31 cellular contexts compared by ENCODE assay signal in genomic region chr3:73759290-73759689, GRCh38.
DNase-seq lines count a peak whose midpoint lies in the region; ATAC-seq, FAIRE-seq and TF ChIP-seq lines count a peak whose summit lies in the region.
"Had no signal": no experiment of that assay in that cellular context is flagged by ENCODE, and none has a peak within 500 bp of the region (broad histone marks: within the 10 kb centered on the region; RNA-seq: fewer than 3 reads in every experiment).

No MANE protein-coding gene starts in this region.

- no peaks in the 10 kb centered on the region for H3K9me3 Mint-ChIP-seq in activated CD8-positive, alpha-beta T cell treated with anti-CD3 and anti-CD28 coated beads for 36 hours

- no peak overlapping the region for H3K9ac ChIP-seq in SK-N-SH

- H3K27me3 ChIP-seq in SK-N-SH (ENCODE audit: insufficient read depth) (no peaks in the 10 kb centered on the region), pancreas (no peaks in the 10 kb centered on the region), vagina (no peaks in the 10 kb centered on the region)
- H3K27me3 ChIP-seq: adrenal gland, brain microvascular endothelial cell, heart left ventricle, neutrophil, tibial nerve had no signal

- H3K4me1 ChIP-seq in SK-N-SH (ENCODE audit: control insufficient read depth in 1 of 2, insufficient read depth in 2 of 2, low read depth in 1 of 2, low read length in 1 of 2) (peaks cover 0 to 2% of the 10 kb centered on the region in 2 experiments; a peak in 1 of 4 replicates), pancreas (no peaks in the 10 kb centered on the region), vagina (no peaks in the 10 kb centered on the region)
- H3K4me1 ChIP-seq: adrenal gland, foreskin keratinocyte, heart left ventricle had no signal

- H3K4me2 ChIP-seq in SK-N-SH, result no peak overlapping the region

- intact Hi-C loops in pancreas (cut with DNase I), result no loop called here
- intact Hi-C loops in vagina (cut with DNase I), result no loop called here
- intact Hi-C loops in activated CD8-positive, alpha-beta T cell treated with anti-CD3 and anti-CD28 coated beads for 36 hours (cut with micrococcal nuclease), result no loop called here

- H3K4me3 ChIP-seq in SK-N-SH (ENCODE audit: low read depth in 2 of 2, low read length in 1 of 2) (no peak overlapping the region), fibroblast of the aortic adventitia (ENCODE audit: low read depth, low read length) (no peak overlapping the region), pancreas (no peak overlapping the region), vagina (peak overlapping the region; percentile 10 to 22)
- H3K4me3 ChIP-seq: adrenal gland, HAP-1, heart left ventricle, tibial nerve had no signal

- no peak overlapping the region for H3K4me3 Mint-ChIP-seq in activated CD8-positive, alpha-beta T cell treated with anti-CD3 and anti-CD28 coated beads for 36 hours
- H3K4me3 Mint-ChIP-seq: activated T-cell treated with anti-CD3 and anti-CD28 coated beads, Interleukin-2, amount 50 U/mL, for 24 hours; CD14-positive monocyte; stimulated activated naive CD8-positive, alpha-beta T cell treated with anti-CD3 and anti-CD28 coated beads, Interleukin-15, Interleukin-2, amounts not matched to agents 100 ng/mL and 50 ng/mL, for 24 hours; T-helper 17 cell had no signal

- no peaks in the 10 kb centered on the region for H3K36me3 ChIP-seq in SK-N-SH (replicated peaks in 1 of 2; ENCODE audit: control insufficient read depth in 1 of 2, insufficient read depth in 2 of 2, low read length in 1 of 2)
- H3K36me3 ChIP-seq in pancreas, result no peaks in the 10 kb centered on the region
- no peaks in the 10 kb centered on the region for H3K36me3 ChIP-seq in vagina
- H3K36me3 ChIP-seq: adrenal gland, brain microvascular endothelial cell, HAP-1, heart left ventricle, neutrophil, tibial nerve had no signal

- no peaks in the 10 kb centered on the region for H3K4me1 Mint-ChIP-seq in activated CD8-positive, alpha-beta T cell treated with anti-CD3 and anti-CD28 coated beads for 36 hours (ENCODE audit: low read depth)
- H3K4me1 Mint-ChIP-seq: CD14-positive monocyte, T-helper 17 cell had no signal

- H3K9me3 ChIP-seq in SK-N-SH (no peaks in the 10 kb centered on the region), pancreas (no peaks in the 10 kb centered on the region), vagina (no peaks in the 10 kb centered on the region)
- H3K9me3 ChIP-seq: adrenal gland, HAP-1, heart left ventricle, neutrophil, tibial nerve had no signal

- H3K36me3 Mint-ChIP-seq in activated CD8-positive, alpha-beta T cell treated with anti-CD3 and anti-CD28 coated beads for 36 hours (ENCODE audit: low read depth), result no peaks in the 10 kb centered on the region
- H3K36me3 Mint-ChIP-seq: CD14-positive monocyte had no signal

- WGBS in SK-N-SH (ENCODE audit: low lambda C conversion rate), result 66% methylated on average over 3 of the region's 3 CpGs
- 75 to 84% methylated on average over 3 of the region's 3 CpGs for WGBS in pancreas, 2 donors

- no peak for TF ChIP-seq POLR2A in vagina (IDR thresholded peaks at IDR 0.05)

- no peak overlapping the region for H2AFZ ChIP-seq in SK-N-SH (ENCODE audit: low read depth)

- no peaks in the 10 kb centered on the region for H4K20me1 ChIP-seq in SK-N-SH (ENCODE audit: insufficient read depth)

- no peak for ATAC-seq in pancreas
- no peak for ATAC-seq in activated CD8-positive, alpha-beta T cell treated with anti-CD3 and anti-CD28 coated beads for 36 hours
- ATAC-seq: foreskin keratinocyte, heart left ventricle, T-helper 17 cell had no signal

- peak; percentile 85 for FAIRE-seq in pancreas (lab: Jason Lieb, UNC)
- FAIRE-seq: GM18507 had no signal

- H3K79me2 ChIP-seq in SK-N-SH (ENCODE audit: insufficient read depth), result no peaks in the 10 kb centered on the region

- H3K27ac Mint-ChIP-seq in activated CD8-positive, alpha-beta T cell treated with anti-CD3 and anti-CD28 coated beads for 36 hours, result no peak overlapping the region
- H3K27ac Mint-ChIP-seq: activated T-cell treated with anti-CD3 and anti-CD28 coated beads, Interleukin-2, amount 50 U/mL, for 24 hours; CD14-positive monocyte; progenitor cell of endocrine pancreas; stimulated activated naive CD8-positive, alpha-beta T cell treated with anti-CD3 and anti-CD28 coated beads, Interleukin-15, Interleukin-2, amounts not matched to agents 100 ng/mL and 50 ng/mL, for 24 hours; T-helper 17 cell had no signal

- CTCF ChIA-PET in SK-N-SH (lab: Yijun Ruan, JAX), result no interaction called here
- CTCF ChIA-PET in activated CD8-positive, alpha-beta T cell treated with anti-CD3 and anti-CD28 coated beads for 36 hours (lab: Charles Lee), result no interaction called here

- H3K9me2 ChIP-seq in SK-N-SH, result no peaks in the 10 kb centered on the region

- TF ChIP-seq RAD21 in SK-N-SH (IDR thresholded peaks at IDR 0.05; ENCODE audit: low read length), result no peak

- DNase-seq in SK-N-SH (no peak), fibroblast of the aortic adventitia (ENCODE audit: low read depth) (peak; percentile 75), pancreas (no peak), vagina (ENCODE audit: extremely low spot score in 2 of 2) (no peak), HuH-7.5 (ENCODE audit: low spot score) (no peak), SIG-M5 treated with dmso at 0.1 percent for 504 hours (lab: John Stamatoyannopoulos, UW; ENCODE audit: unreplicated experiment) (no peak)
- DNase-seq in activated CD8-positive, alpha-beta T cell treated with anti-CD3 and anti-CD28 coated beads for 36 hours, result no peak
- DNase-seq: activated CD4-positive, alpha-beta T cell treated with anti-CD3 and anti-CD28 coated beads for 48 hours; activated gamma-delta T cell treated with Interleukin-2 at 50 U/mL for 16 hours; activated T-cell treated with anti-CD3 and anti-CD28 coated beads, Interleukin-2, amount 50 U/mL, for 24 hours; adrenal gland; brain microvascular endothelial cell; DND-41; foreskin keratinocyte; heart left ventricle; KG1; kidney glomerular epithelial cell; mammary epithelial cell; NCI-H1417 treated with DMSO at 0.1 percent for 48 hours; NCI-H2081 treated with DMSO at 0.1 percent for 48 hours; NCI-H446; NCI-H82; RPMI8226; T-helper 17 cell had no signal

- no peaks in the 10 kb centered on the region for H3K27me3 Mint-ChIP-seq in activated CD8-positive, alpha-beta T cell treated with anti-CD3 and anti-CD28 coated beads for 36 hours
- H3K27me3 Mint-ChIP-seq: activated T-cell treated with anti-CD3 and anti-CD28 coated beads, Interleukin-2, amount 50 U/mL, for 24 hours; stimulated activated naive CD8-positive, alpha-beta T cell treated with anti-CD3 and anti-CD28 coated beads, Interleukin-15, Interleukin-2, amounts not matched to agents 100 ng/mL and 50 ng/mL, for 24 hours; T-helper 17 cell had no signal

- no peak for TF ChIP-seq CTCF in SK-N-SH (IDR thresholded peaks at IDR 0.05)
- TF ChIP-seq CTCF in fibroblast of the aortic adventitia (IDR thresholded peaks at IDR 0.05; ENCODE audit: insufficient read depth, low read length), result no peak
- no peak for TF ChIP-seq CTCF in pancreas (IDR thresholded peaks at IDR 0.05)
- TF ChIP-seq CTCF in vagina (IDR thresholded peaks at IDR 0.05), result no peak
- no peak for TF ChIP-seq CTCF in activated CD8-positive, alpha-beta T cell treated with anti-CD3 and anti-CD28 coated beads for 36 hours (IDR thresholded peaks at IDR 0.05)

- TF ChIP-seq EP300 in SK-N-SH (IDR thresholded peaks at IDR 0.05; ENCODE audit: borderline replicate concordance in 1 of 2, low read depth in 1 of 2, low read length in 1 of 2), result no peak

- H3K27ac ChIP-seq in SK-N-SH (ENCODE audit: low read depth in 2 of 2, low read length in 1 of 2), result peak overlapping the region; percentile 3 to 4; a peak in 2 of 4 replicates
- H3K27ac ChIP-seq in pancreas, result no peak overlapping the region
- peak overlapping the region; percentile 74 for H3K27ac ChIP-seq in vagina
- H3K27ac ChIP-seq: adrenal gland, brain microvascular endothelial cell, foreskin keratinocyte, neutrophil had no signal

- no peaks in the 10 kb centered on the region for H3F3A ChIP-seq in SK-N-SH (replicated peaks; ENCODE audit: insufficient read depth)

- POLR2A ChIA-PET in SK-N-SH (lab: Yijun Ruan, JAX), result no interaction called here
- POLR2A ChIA-PET in activated CD8-positive, alpha-beta T cell treated with anti-CD3 and anti-CD28 coated beads for 36 hours (lab: Charles Lee), result no interaction called here

TF ChIP-seq in SK-N-SH, 30 proteins besides CTCF, POLR2A, EP300 and RAD21:
- no peak for TF ChIP-seq RXRA (IDR thresholded peaks at IDR 0.05; ENCODE audit: borderline replicate concordance, low read depth)
- TF ChIP-seq TCF12 (IDR thresholded peaks at IDR 0.05), result peak; percentile 33

Comparison
In these comparisons a context has a peak if more than half of its experiments do, and no peak if none do; other contexts are left out.
1. H3K27ac ChIP-seq: peak in SK-N-SH (2 of 2) and vagina (single experiment); none in pancreas (0 of 4).
2. H3K4me3 ChIP-seq: peak in vagina (2 of 2); none in SK-N-SH (0 of 2), fibroblast of the aortic adventitia (single experiment) and pancreas (0 of 4).